Comparison of ENCODE assay signal across 1 cellular context in the genomic region with DNA sequence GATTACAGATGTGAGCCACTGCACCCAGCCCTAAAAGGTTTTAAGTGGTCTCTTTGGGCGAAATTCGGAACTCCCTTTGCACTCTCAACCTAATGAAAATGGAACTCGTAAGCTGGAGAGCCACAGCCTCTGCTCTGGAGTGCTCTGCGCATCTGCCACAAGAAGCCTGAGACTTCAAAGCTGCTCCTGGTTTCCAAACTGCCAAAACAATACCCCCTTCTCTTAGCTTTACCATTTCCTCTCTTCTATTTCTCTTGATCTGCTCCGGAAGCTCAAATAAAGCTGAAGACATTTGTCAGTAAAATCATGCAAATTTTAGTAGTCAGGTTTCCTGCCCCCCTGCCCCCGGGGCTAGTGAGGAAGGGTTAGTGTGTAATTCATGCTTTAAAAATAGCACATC.
TF ChIP-seq lines count a peak whose summit lies in the region.

No MANE protein-coding gene starts in this region.

TF ChIP-seq in GM23338, 12 proteins besides CTCF, POLR2A, EP300 and RAD21 (continued from another document):
- TF ChIP-seq ZNF462 (CRISPR knock-in tag; IDR thresholded peaks at IDR 0.05) (no peak), EZH2 (IDR thresholded peaks at IDR 0.05; ENCODE audit: low read depth, unreplicated experiment) (no peak), REST (IDR thresholded peaks at IDR 0.05; ENCODE audit: unreplicated experiment) (no peak)
